In genomic region chr7:4871930-4872675, GRCh38 we compare ENCODE assay signal across 23 cellular contexts. TPM values are rescaled to one million over a fixed set of nuclear protein-coding genes. Genes with fewer than 3 reads are reported as not detected.
A peak's percentile ranks its signal among the peaks of the same experiment; 100 is the strongest.
DNase-seq lines count a peak whose midpoint lies in the region; ATAC-seq and TF ChIP-seq lines count a peak whose summit lies in the region.
"Had no signal": no experiment of that assay in that cellular context is flagged by ENCODE, and none has a peak within 500 bp of the region (broad histone marks: within the 10 kb centered on the region; RNA-seq: fewer than 3 reads in every experiment).

No MANE protein-coding gene starts in this region.

- peak overlapping the region; percentile 56 for H2AK5ac ChIP-seq in neuronal stem cell (ENCODE audit: low read depth, low read length)

- no peaks in the 10 kb centered on the region for H3K79me1 ChIP-seq in neuronal stem cell (ENCODE audit: low read depth, low read length)

- no peak overlapping the region for H2BK15ac ChIP-seq in neuronal stem cell (ENCODE audit: low read length)

- intact Hi-C loops in head of caudate nucleus (cut with DNase I) = no loop called here

- no peak overlapping the region for H4K8ac ChIP-seq in neuronal stem cell (ENCODE audit: low read depth, low read length)

- H3K27me3 ChIP-seq in HUES6 (ENCODE audit: control insufficient read depth, insufficient read depth, low read length) (no peaks in the 10 kb centered on the region), brain microvascular endothelial cell (replicated peaks) (no peaks in the 10 kb centered on the region), neuronal stem cell (ENCODE audit: control insufficient read depth in 3 of 3, insufficient read depth in 3 of 3, low read depth in 1 of 3, low read length in 3 of 3) (no peaks in the 10 kb centered on the region)

- no peak for TF ChIP-seq CTCF in brain microvascular endothelial cell (IDR thresholded peaks at IDR 0.05; ENCODE audit: low read depth, low read length, missing control alignments)

- H3K4me2 ChIP-seq in neuronal stem cell (ENCODE audit: insufficient read depth, low read length, poor library complexity, severe bottlenecking) = no peak overlapping the region
- H3K4me2 ChIP-seq: KMS-11 had no signal

- H3K4me1 ChIP-seq in HUES6 (ENCODE audit: control insufficient read depth, insufficient read depth, low read length) (peaks cover 11% of the 10 kb centered on the region; the same call in 1 of the 2 replicates), neuronal stem cell (ENCODE audit: control insufficient read depth in 2 of 2, insufficient read depth in 1 of 2, low read depth in 1 of 2, low read length in 2 of 2) (no peaks in the 10 kb centered on the region)
- H3K4me1 ChIP-seq: psoas muscle had no signal

- H2BK5ac ChIP-seq in neuronal stem cell (ENCODE audit: low read length) = no peak overlapping the region

- DNase-seq in brain microvascular endothelial cell (no peak), islet precursor cell (peak; percentile 90), neuronal stem cell (ENCODE audit: low spot score) (no peak), SKM-1 treated with dmso at 0.1 percent for 144 hours (lab: John Stamatoyannopoulos, UW; ENCODE audit: unreplicated experiment) (no peak), head of caudate nucleus (no peak)
- DNase-seq: activated naive CD4-positive, alpha-beta T cell treated with Interleukin-2 at 50 U/mL for 16 hours; activated T-cell treated with anti-CD3 and anti-CD28 coated beads, Interleukin-2, amount 50 U/mL, for 1 hour; CD8-positive, alpha-beta memory T cell; GF-D8; naive thymus-derived CD4-positive, alpha-beta T cell; NCI-H146; NCI-H2171; NCI-H524; psoas muscle; stimulated activated CD4-positive, alpha-beta T cell treated with anti-CD3 and anti-CD28 coated beads, Interleukin-2, amount 100 ng/mL, for 24 hours; SW 1271 had no signal

- WGBS in neuronal stem cell (ENCODE audit: extremely low coverage in 2 of 2, insufficient read length in 2 of 2, insufficient replicate concordance in 1 of 2), 2 donors = no CpG with 5 or more reads among the region's 19 CpGs

- no peak overlapping the region for H2BK120ac ChIP-seq in neuronal stem cell (ENCODE audit: low read depth, low read length)

- H3K27ac ChIP-seq in HUES6 (ENCODE audit: low read depth, low read length) (no peak overlapping the region; the same call in 1 of the 2 replicates), brain microvascular endothelial cell (peak overlapping the region; percentile 24), neuronal stem cell (replicated peaks; ENCODE audit: low read length) (no peak overlapping the region)
- H3K27ac ChIP-seq: KMS-11, psoas muscle, RWPE1, thoracic aorta had no signal

- H4K91ac ChIP-seq in neuronal stem cell (ENCODE audit: low read depth, low read length, poor library complexity) = no peak overlapping the region

- in situ Hi-C loops in brain microvascular endothelial cell (cut with HindIII; ENCODE audit: low pct_ligation_motif_present, low sequenced_read_pairs) = no loop called here

- H3K9ac ChIP-seq in HUES6 (ENCODE audit: low read length) = peak overlapping the region; percentile 45
- no peak overlapping the region for H3K9ac ChIP-seq in neuronal stem cell (ENCODE audit: low read depth, low read length, poor library complexity)
- H3K9ac ChIP-seq: KMS-11 had no signal

- H3K14ac ChIP-seq in neuronal stem cell (ENCODE audit: low read length) = no peak overlapping the region

- no peak overlapping the region for H2BK12ac ChIP-seq in neuronal stem cell (ENCODE audit: low read length)

- H3K4ac ChIP-seq in neuronal stem cell (ENCODE audit: low read length) = no peak overlapping the region

- no peak overlapping the region for H3K23ac ChIP-seq in neuronal stem cell (ENCODE audit: low read depth, low read length, poor library complexity)

- no peak overlapping the region; the same call in 1 of the 2 replicates for H3K4me3 ChIP-seq in HUES6 (ENCODE audit: low read depth, low read length)
- no peak overlapping the region for H3K4me3 ChIP-seq in brain microvascular endothelial cell (ENCODE audit: low read depth, low read length)
- H3K4me3 ChIP-seq in neuronal stem cell (ENCODE audit: low read length in 2 of 2) = no peak overlapping the region
- H3K4me3 ChIP-seq: psoas muscle, thoracic aorta had no signal

- H2AFZ ChIP-seq in neuronal stem cell (ENCODE audit: low read length) = no peak overlapping the region

- ATAC-seq in HG02981 (IDR thresholded peaks at IDR 0.05; ENCODE audit: unreplicated experiment) (no peak), HG03571 (IDR thresholded peaks at IDR 0.05; ENCODE audit: unreplicated experiment) (no peak)
- ATAC-seq: activated CD4-positive, CD25-positive, alpha-beta regulatory T cell treated with anti-CD3 and anti-CD28 coated beads, Interleukin-2, amount 50 U/mL, for 24 hours; psoas muscle had no signal

- H3K18ac ChIP-seq in neuronal stem cell (ENCODE audit: low read length) = peak overlapping the region; percentile 38

- peaks cover 6% of the 10 kb centered on the region; the same call in 1 of the 2 replicates for H3K36me3 ChIP-seq in HUES6 (ENCODE audit: control insufficient read depth, insufficient read depth, low read length)
- no peaks in the 10 kb centered on the region for H3K36me3 ChIP-seq in brain microvascular endothelial cell (replicated peaks)
- H3K36me3 ChIP-seq in neuronal stem cell (replicated peaks in 1 of 2; ENCODE audit: control insufficient read depth in 2 of 2, insufficient read depth in 2 of 2, low read length in 2 of 2) = peaks cover 2 to 26% of the 10 kb centered on the region in 2 donors
- H3K36me3 ChIP-seq: thoracic aorta had no signal

- H3K9me3 ChIP-seq in HUES6 (ENCODE audit: control insufficient read depth, insufficient read depth, low read depth, low read length) (no peaks in the 10 kb centered on the region), neuronal stem cell (replicated peaks in 1 of 2; ENCODE audit: control insufficient read depth in 2 of 2, insufficient read depth in 1 of 2, low read depth in 1 of 2, low read length in 2 of 2) (peaks cover 3 to 6% of the 10 kb centered on the region in 2 donors)
- H3K9me3 ChIP-seq: psoas muscle had no signal

RNA-seq across cellular contexts. Expression of gene PAPOLB, which starts 10.3 kb away (rescaled TPM):
- polyA plus RNA-seq in neuronal stem cell (2013, experiment 1 of 2) = not detected
- 0.01 TPM for polyA plus RNA-seq in neuronal stem cell (2013, experiment 2 of 2)
- polyA plus RNA-seq: CD8-positive, alpha-beta memory T cell; naive thymus-derived CD4-positive, alpha-beta T cell had no signal

RNA-seq across cellular contexts. Expression of gene RADIL, which starts 11.4 kb away (rescaled TPM):
- 6.1 TPM for polyA plus RNA-seq in neuronal stem cell (2013, experiment 1 of 2)
- 6.0 TPM for polyA plus RNA-seq in neuronal stem cell (2013, experiment 2 of 2)
- polyA plus RNA-seq: CD8-positive, alpha-beta memory T cell had no signal
